In genomic region chr9:37976714-37977477, GRCh38 we compare ENCODE assay signal across 10 cellular contexts.
DNase-seq lines count a peak whose midpoint lies in the region; ATAC-seq, FAIRE-seq and TF ChIP-seq lines count a peak whose summit lies in the region.
"Had no signal": no experiment of that assay in that cellular context is flagged by ENCODE, and none has a peak within 500 bp of the region (broad histone marks: within the 10 kb centered on the region; RNA-seq: fewer than 3 reads in every experiment).

No MANE protein-coding gene starts in this region.

- peaks cover 38% of the 10 kb centered on the region for H3K4me1 ChIP-seq in SJCRH30

- no peaks in the 10 kb centered on the region for H3K27me3 ChIP-seq in SJCRH30

- intact Hi-C loops in sciatic nerve (cut with DNase I): no loop called here

- no peaks in the 10 kb centered on the region for H3K9me3 ChIP-seq in SJCRH30 (replicated peaks)

- H3K4me3 ChIP-seq in SJCRH30: no peak overlapping the region

- ATAC-seq in sciatic nerve (peak; percentile 85), HG03521 (IDR thresholded peaks at IDR 0.05; ENCODE audit: unreplicated experiment) (no peak), HG02610 (IDR thresholded peaks at IDR 0.05; ENCODE audit: unreplicated experiment) (no peak)

- peak; percentile 21 for FAIRE-seq in GM12892 (lab: Jason Lieb, UNC)

- peak overlapping the region; percentile 67 for H3K27ac ChIP-seq in SJCRH30

- no peak for TF ChIP-seq POLR2A in GM12892 (IDR thresholded peaks at IDR 0.05; ENCODE audit: low read depth, low read length)

- DNase-seq in GM12892 (ENCODE audit: insufficient read length): no peak
- peak; percentile 80 to 90 for DNase-seq in SJCRH30
- DNase-seq in fibroblast of gingiva (ENCODE audit: low read depth): peak; percentile 87
- DNase-seq in sciatic nerve (ENCODE audit: low spot score): no peak
- DNase-seq in CD1c-positive myeloid dendritic cell (ENCODE audit: extremely low spot score): no peak
- DNase-seq in UCSD-AML1 (lab: John Stamatoyannopoulos, UW; ENCODE audit: unreplicated experiment): no peak
- DNase-seq: DMS79 treated with DMSO at 0.1 percent for 48 hours, NCI-H2081 treated with DMSO at 0.1 percent for 48 hours had no signal

- peaks cover 14% of the 10 kb centered on the region for H3K36me3 ChIP-seq in SJCRH30

Comparison
In these comparisons a context has a peak if more than half of its experiments do, and no peak if none do; other contexts are left out.
1. DNase-seq: peak in SJCRH30 (2 of 2) and fibroblast of gingiva (single experiment); none in GM12892 (single experiment), sciatic nerve (single experiment), CD1c-positive myeloid dendritic cell (single experiment) and UCSD-AML1 (single experiment).